ENCODE assay signal across 14 cellular contexts in genomic region chr9:14423816-14424261, GRCh38.
A peak's percentile ranks its signal among the peaks of the same experiment; 100 is the strongest.
DNase-seq lines count a peak whose midpoint lies in the region; ATAC-seq and TF ChIP-seq lines count a peak whose summit lies in the region.
"Had no signal": no experiment of that assay in that cellular context is flagged by ENCODE, and none has a peak within 500 bp of the region (broad histone marks: within the 10 kb centered on the region; RNA-seq: fewer than 3 reads in every experiment).

No MANE protein-coding gene starts in this region.

- no peaks in the 10 kb centered on the region for H3K79me2 ChIP-seq in ACC112 (ENCODE audit: control insufficient read depth, insufficient read depth, low read length, unreplicated experiment)

- ATAC-seq in GM21737 (IDR thresholded peaks at IDR 0.05; ENCODE audit: unreplicated experiment), result no peak
- ATAC-seq: activated naive CD4-positive, alpha-beta T cell treated with anti-CD3 and anti-CD28 coated beads, Interleukin-2, amount 50 U/mL, for 72 hours had no signal

- H3K27ac ChIP-seq in ACC112 (ENCODE audit: low read depth, low read length), result peak overlapping the region; percentile 93
- peak overlapping the region; percentile 60 for H3K27ac ChIP-seq in HUES48 (ENCODE audit: low read depth, low read length)
- H3K27ac ChIP-seq: sigmoid colon, upper lobe of left lung had no signal

- no peaks in the 10 kb centered on the region for H3K9me3 ChIP-seq in HUES48 (ENCODE audit: control insufficient read depth, insufficient read depth, low read length)
- H3K9me3 ChIP-seq: sigmoid colon, upper lobe of left lung had no signal

- no peak overlapping the region; the same call in 1 of the 2 replicates for H3K9ac ChIP-seq in HUES48 (ENCODE audit: low read depth, low read length)

- H3K27me3 ChIP-seq in ACC112 (ENCODE audit: insufficient read depth, low read length) (no peaks in the 10 kb centered on the region), HUES48 (ENCODE audit: control insufficient read depth, insufficient read depth, low read length) (no peaks in the 10 kb centered on the region)
- H3K27me3 ChIP-seq: sigmoid colon, upper lobe of left lung had no signal

- H2AFZ ChIP-seq in ACC112 (ENCODE audit: low read length, unreplicated experiment), result peak overlapping the region; percentile 84

- H3K36me3 ChIP-seq in ACC112 (ENCODE audit: insufficient read depth, low read length) (no peaks in the 10 kb centered on the region), HUES48 (ENCODE audit: control insufficient read depth, insufficient read depth, low read length) (no peaks in the 10 kb centered on the region)
- H3K36me3 ChIP-seq: sigmoid colon, upper lobe of left lung had no signal

- DNase-seq in cardiac fibroblast (ENCODE audit: low read depth in 2 of 2) (peak; percentile 78 to 89), left kidney (ENCODE audit: low read depth, low spot score) (peak; percentile 31), NCI-H524 treated with DMSO at 0.1 percent for 48 hours (lab: John Stamatoyannopoulos, UW) (no peak), KG1 (lab: John Stamatoyannopoulos, UW) (no peak), NCI-H774 (lab: John Stamatoyannopoulos, UW) (no peak)
- DNase-seq: DND-41; effector memory CD4-positive, alpha-beta T cell; NCI-H2171 treated with DMSO at 0.1 percent for 48 hours; sigmoid colon; upper lobe of left lung had no signal

- peak overlapping the region; percentile 62 for H3K4me3 ChIP-seq in ACC112 (ENCODE audit: low read depth, low read length)
- H3K4me3 ChIP-seq in HUES48 (ENCODE audit: low read depth, low read length), result 0 out of 2 replicates have a peak overlapping the region, but pooled peaks have one; percentile 11
- no peak overlapping the region for H3K4me3 ChIP-seq in cardiac fibroblast (replicated peaks in 1 of 2; ENCODE audit: low read depth in 2 of 2, low read length in 2 of 2)
- H3K4me3 ChIP-seq: sigmoid colon, upper lobe of left lung had no signal

- TF ChIP-seq CTCF in cardiac fibroblast (IDR thresholded peaks at IDR 0.05; ENCODE audit: low read depth, low read length), result no peak

- H3K4me1 ChIP-seq in ACC112 (ENCODE audit: control insufficient read depth, insufficient read depth, low read length, unreplicated experiment) (peaks cover 52% of the 10 kb centered on the region), HUES48 (ENCODE audit: control insufficient read depth, insufficient read depth, low read length) (peaks cover 61% of the 10 kb centered on the region)

Comparison
In these comparisons a context has a peak if more than half of its experiments do, and no peak if none do; other contexts are left out.
1. H3K4me3 ChIP-seq: peak in ACC112 (single experiment) and HUES48 (single experiment); none in cardiac fibroblast (0 of 2).
2. DNase-seq: peak in cardiac fibroblast (2 of 2) and left kidney (single experiment); none in NCI-H524 treated with DMSO at 0.1 percent for 48 hours (single experiment), KG1 (single experiment) and NCI-H774 (single experiment).